In the genomic region with DNA sequence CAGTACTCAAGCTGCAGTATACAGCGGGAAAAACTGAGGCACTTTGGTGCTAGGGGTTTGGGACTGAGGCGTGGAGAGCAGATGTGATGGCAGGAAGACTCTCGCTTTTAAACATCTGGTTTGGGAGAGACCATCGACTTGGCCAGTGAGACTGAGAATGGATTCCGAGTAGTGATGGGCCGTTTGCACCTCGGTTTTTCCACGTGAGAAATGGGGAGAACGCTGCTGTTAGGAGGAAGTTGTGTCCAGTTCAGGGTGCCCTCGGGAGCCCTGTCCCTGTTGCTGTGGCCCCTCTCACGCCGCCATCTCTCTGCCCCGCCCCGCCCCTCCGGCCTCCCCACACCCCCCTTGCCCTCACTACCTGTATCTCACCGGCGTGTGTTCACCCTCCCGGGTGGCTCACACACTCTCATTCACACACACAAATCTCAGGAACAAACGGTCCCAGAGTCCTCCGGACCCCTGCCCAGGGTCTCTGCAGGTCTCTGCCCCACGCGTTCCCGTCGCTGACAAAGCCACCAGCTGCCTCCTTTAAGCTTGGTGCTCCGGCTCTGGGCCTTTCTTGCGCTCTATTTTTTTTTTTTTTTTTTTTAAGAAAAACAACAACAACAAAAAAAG, we compare ENCODE assay signal across 8 cellular contexts. TPM values are rescaled to one million over a fixed set of nuclear protein-coding genes. Genes with fewer than 3 reads are reported as not detected.
A peak's percentile ranks its signal among the peaks of the same experiment; 100 is the strongest.
DNase-seq lines count a peak whose midpoint lies in the region; ATAC-seq, FAIRE-seq and TF ChIP-seq lines count a peak whose summit lies in the region.

No MANE protein-coding gene starts in this region.

- no peak overlapping the region for H3K27ac Mint-ChIP-seq in Calu3 (ENCODE audit: unreplicated experiment)

- peak overlapping the region; percentile 95 for H3K4me3 ChIP-seq in OCI-LY3 (ENCODE audit: low read length)
- H3K4me3 ChIP-seq in endocrine pancreas (ENCODE audit: control insufficient read depth, insufficient read depth, low read length): peak overlapping the region; percentile 48
- H3K4me3 ChIP-seq in pancreas: peak overlapping the region in 2 of 4 donors; percentile 73 to 74

- peaks cover 8% of the 10 kb centered on the region for H3K36me3 ChIP-seq in OCI-LY3 (replicated peaks; ENCODE audit: low read depth, low read length)
- no peaks in the 10 kb centered on the region for H3K36me3 ChIP-seq in endocrine pancreas (ENCODE audit: control insufficient read depth, insufficient read depth, low read length)
- H3K36me3 ChIP-seq in pancreas: no peaks in the 10 kb centered on the region

- H3K27me3 Mint-ChIP-seq in Calu3 (ENCODE audit: unreplicated experiment): no peaks in the 10 kb centered on the region

- TF ChIP-seq CTCF in Calu3 (IDR thresholded peaks at IDR 0.05; ENCODE audit: unreplicated experiment) (no peak), OCI-LY3 (IDR thresholded peaks at IDR 0.05; ENCODE audit: low read depth, low read length) (no peak), pancreas (IDR thresholded peaks at IDR 0.05) (no peak)

- ATAC-seq in pancreas (no peak), GM21825 (IDR thresholded peaks at IDR 0.05; ENCODE audit: unreplicated experiment) (no peak)

- WGBS in pancreas, 2 donors: 42 to 52% methylated on average over 26 of the region's 26 CpGs

- H3K9me3 Mint-ChIP-seq in Calu3 (ENCODE audit: low read depth, unreplicated experiment): no peaks in the 10 kb centered on the region

- H3K36me3 Mint-ChIP-seq in Calu3 (ENCODE audit: insufficient read depth, unreplicated experiment): peaks cover 54% of the 10 kb centered on the region

- H3K4me2 ChIP-seq in OCI-LY3 (ENCODE audit: low read length): peak overlapping the region; percentile 93

- H3K79me2 ChIP-seq in OCI-LY3 (ENCODE audit: low read length): peaks cover 30% of the 10 kb centered on the region

- H3K4me1 ChIP-seq in OCI-LY3 (ENCODE audit: low read length): peaks cover 28% of the 10 kb centered on the region
- H3K4me1 ChIP-seq in endocrine pancreas (ENCODE audit: control insufficient read depth, insufficient read depth, low read length): no peaks in the 10 kb centered on the region
- peaks cover 0 to 6% (median 6%) of the 10 kb centered on the region in 3 donors for H3K4me1 ChIP-seq in pancreas

- H3K9ac ChIP-seq in OCI-LY3 (ENCODE audit: low read length) (peak overlapping the region; percentile 97), endocrine pancreas (ENCODE audit: control insufficient read depth, insufficient read depth, low read length) (peak overlapping the region; percentile 79)

- no TSS peak for BruUV-seq in Calu3 (replicated peaks; lab: Mats Ljungman, UMichigan)

- H3K9me3 ChIP-seq in OCI-LY3 (ENCODE audit: insufficient read depth, low read length): no peaks in the 10 kb centered on the region
- H3K9me3 ChIP-seq in endocrine pancreas (ENCODE audit: control insufficient read depth, low read length): no peaks in the 10 kb centered on the region
- no peaks in the 10 kb centered on the region for H3K9me3 ChIP-seq in pancreas

- H3K27me3 ChIP-seq in OCI-LY3 (ENCODE audit: low read depth, low read length): no peaks in the 10 kb centered on the region
- H3K27me3 ChIP-seq in endocrine pancreas (ENCODE audit: control insufficient read depth, insufficient read depth, low read length): no peaks in the 10 kb centered on the region
- H3K27me3 ChIP-seq in pancreas: no peaks in the 10 kb centered on the region

- DNase-seq in Calu3 (no peak), pancreas (peak in 3 of 6 donors; percentile 25 to 53 (median 28)), NCI-H526 treated with DMSO at 0.1 percent for 48 hours (lab: John Stamatoyannopoulos, UW) (no peak), T1000 (lab: John Stamatoyannopoulos, UW) (no peak), NCI-H1105 treated with DMSO at 0.1 percent for 48 hours (lab: John Stamatoyannopoulos, UW) (no peak)

- peak overlapping the region; percentile 74 for H3K4me3 Mint-ChIP-seq in Calu3 (ENCODE audit: low read depth, unreplicated experiment)

- CTCF ChIA-PET in Calu3 (lab: Charles Lee): no interaction called here

- intact Hi-C loops in Calu3 (cut with micrococcal nuclease; ENCODE audit: unreplicated experiment): no loop called here
- intact Hi-C loops in pancreas (cut with DNase I): no loop called here

- peaks cover 13% of the 10 kb centered on the region for H3K4me1 Mint-ChIP-seq in Calu3 (ENCODE audit: low read depth, unreplicated experiment)

- no peak overlapping the region for H2AFZ ChIP-seq in OCI-LY3 (ENCODE audit: low read depth, low read length)

- peaks cover 35% of the 10 kb centered on the region for H4K20me1 ChIP-seq in OCI-LY3 (ENCODE audit: insufficient read depth, low read length)

- H3K27ac ChIP-seq in OCI-LY3 (ENCODE audit: low read length): no peak overlapping the region
- peak overlapping the region; percentile 17 to 96 (median 40) for H3K27ac ChIP-seq in pancreas

- FAIRE-seq in pancreas (lab: Jason Lieb, UNC): no peak

RNA-seq across cellular contexts. Expression of a gene that starts 2.7 kb away (rescaled TPM):
- 13.6 and 14.5 TPM in 2 replicates for total RNA-seq in Calu3 (2022)
- 1 to 10 TPM; 4.3 to 8.8 (median 6.5) TPM for total RNA-seq in pancreas
- polyA plus RNA-seq in pancreas: 1 to 10 TPM; 2.9 to 4.8 TPM

RNA-seq across cellular contexts. Expression of a gene that starts 18.9 kb away (rescaled TPM):
- total RNA-seq in Calu3 (2022) (0.42 and 0.51 TPM in 2 replicates), pancreas (10 to 100 TPM; 10.7 to 23.0 (median 15.3) TPM)
- 10 to 100 TPM; 25.5 to 41.3 TPM for polyA plus RNA-seq in pancreas

RNA-seq across cellular contexts. Expression of a gene that starts 30.7 kb away (rescaled TPM):
- total RNA-seq in Calu3 (2022) (10.9 and 11.1 TPM in 2 replicates), pancreas (1 to 10 TPM; 4.2 to 8.1 (median 6.2) TPM)
- 10 to 100 TPM in 1 of 2 donors, 1 to 10 TPM in 1; 5.2 to 10.7 TPM for polyA plus RNA-seq in pancreas

RNA-seq across cellular contexts. Expression of a gene that starts 37.5 kb away (rescaled TPM):
- total RNA-seq in Calu3 (2022) (7.3 and 8.8 TPM in 2 replicates), pancreas (1 to 10 TPM; 2.5 to 6.3 (median 2.9) TPM)
- 1 to 10 TPM; 5.8 to 6.8 TPM for polyA plus RNA-seq in pancreas

RNA-seq across cellular contexts. Expression of a gene that starts 52.5 kb away (rescaled TPM):
- 47.2 and 53.0 TPM in 2 replicates for total RNA-seq in Calu3 (2022)
- total RNA-seq in pancreas: 10 to 100 TPM in 1 of 6 donors, 1 to 10 TPM in 5; 4.4 to 97.7 (median 6.6) TPM
- 10 to 100 TPM in 1 of 2 donors, 1 to 10 TPM in 1; 6.5 to 12.8 TPM for polyA plus RNA-seq in pancreas
